ENCODE assay signal across 1 cellular context in the genomic region with DNA sequence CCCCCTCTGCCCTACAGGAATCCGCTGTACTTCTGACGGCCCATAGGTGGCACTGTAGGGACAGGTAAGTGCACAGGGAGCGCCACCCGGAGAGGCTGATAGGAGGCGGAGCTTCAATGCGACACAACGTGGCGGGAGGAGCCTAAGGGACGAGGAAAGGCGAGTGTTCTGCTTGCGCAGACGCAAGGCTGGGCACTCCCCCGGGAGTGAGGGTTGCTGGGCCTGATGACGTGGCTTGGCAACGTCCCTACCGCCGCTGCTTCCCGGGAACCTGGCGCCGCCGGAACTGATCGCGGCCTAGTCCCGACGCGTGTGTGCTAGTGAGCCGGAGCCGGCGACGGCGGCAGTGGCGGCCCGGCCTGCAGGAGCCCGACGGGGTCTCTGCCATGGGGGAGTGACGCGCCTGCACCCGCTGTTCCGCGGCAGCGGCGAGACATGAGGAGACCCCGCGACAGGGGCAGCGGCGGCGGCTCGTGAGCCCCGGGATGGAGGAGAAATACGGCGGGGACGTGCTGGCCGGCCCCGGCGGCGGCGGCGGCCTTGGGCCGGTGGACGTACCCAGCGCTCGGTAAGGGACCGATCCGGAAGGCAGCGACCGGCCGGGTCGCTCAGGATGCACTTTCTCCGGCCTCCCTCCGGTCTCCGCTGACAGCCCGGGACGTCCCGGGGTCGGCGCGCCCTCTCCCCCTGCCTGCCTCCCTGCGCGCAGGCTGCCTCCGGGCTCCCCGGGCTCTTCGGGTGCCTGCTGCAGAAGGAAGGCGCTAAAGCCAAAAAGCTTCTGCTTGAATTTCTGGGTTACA.
A peak's percentile ranks its signal among the peaks of the same experiment; 100 is the strongest.
TF ChIP-seq lines count a peak whose summit lies in the region.

TSS of gene SLC30A5 (plus strand) at position 244 of the 800 bp plus-strand sequence. CDS start at position 486, 242 bp downstream.

TF ChIP-seq in HepG2, 621 proteins besides CTCF, POLR2A, EP300 and RAD21 (continued from another document and continues in another):
- TF ChIP-seq, protein P1, sequence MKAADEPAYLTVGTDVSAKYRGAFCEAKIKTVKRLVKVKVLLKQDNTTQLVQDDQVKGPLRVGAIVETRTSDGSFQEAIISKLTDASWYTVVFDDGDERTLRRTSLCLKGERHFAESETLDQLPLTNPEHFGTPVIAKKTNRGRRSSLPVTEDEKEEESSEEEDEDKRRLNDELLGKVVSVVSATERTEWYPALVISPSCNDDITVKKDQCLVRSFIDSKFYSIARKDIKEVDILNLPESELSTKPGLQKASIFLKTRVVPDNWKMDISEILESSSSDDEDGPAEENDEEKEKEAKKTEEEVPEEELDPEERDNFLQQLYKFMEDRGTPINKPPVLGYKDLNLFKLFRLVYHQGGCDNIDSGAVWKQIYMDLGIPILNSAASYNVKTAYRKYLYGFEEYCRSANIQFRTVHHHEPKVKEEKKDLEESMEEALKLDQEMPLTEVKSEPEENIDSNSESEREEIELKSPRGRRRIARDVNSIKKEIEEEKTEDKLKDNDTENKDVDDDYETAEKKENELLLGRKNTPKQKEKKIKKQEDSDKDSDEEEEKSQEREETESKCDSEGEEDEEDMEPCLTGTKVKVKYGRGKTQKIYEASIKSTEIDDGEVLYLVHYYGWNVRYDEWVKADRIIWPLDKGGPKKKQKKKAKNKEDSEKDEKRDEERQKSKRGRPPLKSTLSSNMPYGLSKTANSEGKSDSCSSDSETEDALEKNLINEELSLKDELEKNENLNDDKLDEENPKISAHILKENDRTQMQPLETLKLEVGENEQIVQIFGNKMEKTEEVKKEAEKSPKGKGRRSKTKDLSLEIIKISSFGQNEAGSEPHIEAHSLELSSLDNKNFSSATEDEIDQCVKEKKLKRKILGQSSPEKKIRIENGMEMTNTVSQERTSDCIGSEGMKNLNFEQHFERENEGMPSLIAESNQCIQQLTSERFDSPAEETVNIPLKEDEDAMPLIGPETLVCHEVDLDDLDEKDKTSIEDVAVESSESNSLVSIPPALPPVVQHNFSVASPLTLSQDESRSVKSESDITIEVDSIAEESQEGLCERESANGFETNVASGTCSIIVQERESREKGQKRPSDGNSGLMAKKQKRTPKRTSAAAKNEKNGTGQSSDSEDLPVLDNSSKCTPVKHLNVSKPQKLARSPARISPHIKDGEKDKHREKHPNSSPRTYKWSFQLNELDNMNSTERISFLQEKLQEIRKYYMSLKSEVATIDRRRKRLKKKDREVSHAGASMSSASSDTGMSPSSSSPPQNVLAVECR (CRISPR knock-in tag; IDR thresholded peaks at IDR 0.05; ENCODE audit: borderline replicate concordance) = peak; percentile 98
- no peak for TF ChIP-seq ZBTB39 (CRISPR knock-in tag; IDR thresholded peaks at IDR 0.05)
- no peak for TF ChIP-seq ZFP36 (IDR thresholded peaks at IDR 0.05; ENCODE audit: borderline replicate concordance, low read depth, low read length, partially characterized antibody)
- TF ChIP-seq HIVEP1 (CRISPR knock-in tag; IDR thresholded peaks at IDR 0.05) = peak; percentile 86
- TF ChIP-seq FOXP1 (IDR thresholded peaks at IDR 0.05) = no peak
- TF ChIP-seq FOXP1 (CRISPR knock-in tag; IDR thresholded peaks at IDR 0.05) = no peak
- TF ChIP-seq E2F5 (CRISPR knock-in tag; conservative IDR thresholded peaks at IDR 0.05) = peak; percentile 59; the same call in 1 of the 2 replicates
- no peak for TF ChIP-seq ZNF468 (CRISPR knock-in tag; IDR thresholded peaks at IDR 0.05)
- peak; percentile 11; the same call in 1 of the 2 replicates for TF ChIP-seq TFAP4 (IDR thresholded peaks at IDR 0.05; ENCODE audit: borderline replicate concordance, low read depth)
- TF ChIP-seq ATF6 (CRISPR knock-in tag; conservative IDR thresholded peaks at IDR 0.05) = no peak
- peak; percentile 74; the same call in 1 of the 2 replicates for TF ChIP-seq NKX3-1 (CRISPR knock-in tag; IDR thresholded peaks at IDR 0.05)
- TF ChIP-seq, protein P2, sequence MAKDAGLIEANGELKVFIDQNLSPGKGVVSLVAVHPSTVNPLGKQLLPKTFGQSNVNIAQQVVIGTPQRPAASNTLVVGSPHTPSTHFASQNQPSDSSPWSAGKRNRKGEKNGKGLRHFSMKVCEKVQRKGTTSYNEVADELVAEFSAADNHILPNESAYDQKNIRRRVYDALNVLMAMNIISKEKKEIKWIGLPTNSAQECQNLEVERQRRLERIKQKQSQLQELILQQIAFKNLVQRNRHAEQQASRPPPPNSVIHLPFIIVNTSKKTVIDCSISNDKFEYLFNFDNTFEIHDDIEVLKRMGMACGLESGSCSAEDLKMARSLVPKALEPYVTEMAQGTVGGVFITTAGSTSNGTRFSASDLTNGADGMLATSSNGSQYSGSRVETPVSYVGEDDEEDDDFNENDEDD (CRISPR knock-in tag; IDR thresholded peaks at IDR 0.05; ENCODE audit: borderline replicate concordance) = peak; percentile 55; the same call in 1 of the 2 replicates
- TF ChIP-seq ZNF354B (CRISPR knock-in tag; IDR thresholded peaks at IDR 0.05) = 0 out of 2 replicates have a peak, but pooled peaks have one; percentile 76
- no peak for TF ChIP-seq ZNF775 (CRISPR knock-in tag; IDR thresholded peaks at IDR 0.05; ENCODE audit: borderline replicate concordance)
- peak; percentile 92; the same call in 1 of the 2 replicates for TF ChIP-seq SAFB2 (CRISPR knock-in tag; IDR thresholded peaks at IDR 0.05; ENCODE audit: borderline replicate concordance, low read depth)
- TF ChIP-seq CBX2 (IDR thresholded peaks at IDR 0.05; ENCODE audit: low read depth, low read length) = no peak
- no peak for TF ChIP-seq CBX2 (CRISPR knock-in tag; IDR thresholded peaks at IDR 0.05; ENCODE audit: low read depth)
- no peak for TF ChIP-seq ZNF570 (CRISPR knock-in tag; IDR thresholded peaks at IDR 0.05; ENCODE audit: borderline replicate concordance)
- peak; percentile 37; the same call in 1 of the 2 replicates for TF ChIP-seq SP5 (CRISPR knock-in tag; IDR thresholded peaks at IDR 0.05; ENCODE audit: borderline replicate concordance, low read depth)
- no peak; the same call in 1 of the 2 replicates for TF ChIP-seq DMTF1 (CRISPR knock-in tag; IDR thresholded peaks at IDR 0.05)
- no peak for TF ChIP-seq ZNF292 (CRISPR knock-in tag; IDR thresholded peaks at IDR 0.05; ENCODE audit: borderline replicate concordance, low read depth)
- peak; percentile 91 for TF ChIP-seq ATF7-NPFF (CRISPR knock-in tag; IDR thresholded peaks at IDR 0.05; ENCODE audit: low read depth)
- no peak for TF ChIP-seq MAFG (CRISPR knock-in tag; IDR thresholded peaks at IDR 0.05)
- peak; percentile 33; the same call in 1 of the 2 replicates for TF ChIP-seq TOPORS (CRISPR knock-in tag; IDR thresholded peaks at IDR 0.05)
- no peak for TF ChIP-seq ZNF24 (IDR thresholded peaks at IDR 0.05)
- TF ChIP-seq HNF4A (CRISPR knock-in tag; IDR thresholded peaks at IDR 0.05) = no peak
- 0 out of 2 replicates have a peak, but pooled peaks have one; percentile 29 for TF ChIP-seq ZNF33A (CRISPR knock-in tag; IDR thresholded peaks at IDR 0.05; ENCODE audit: borderline replicate concordance)
- peak; percentile 53; the same call in 1 of the 2 replicates for TF ChIP-seq RXRA (CRISPR knock-in tag; IDR thresholded peaks at IDR 0.05)
- no peak; the same call in 1 of the 2 replicates for TF ChIP-seq TOE1 (CRISPR knock-in tag; IDR thresholded peaks at IDR 0.05)
- TF ChIP-seq RBAK (CRISPR knock-in tag; IDR thresholded peaks at IDR 0.05) = no peak
- TF ChIP-seq PRDM10 (CRISPR knock-in tag; IDR thresholded peaks at IDR 0.05; ENCODE audit: low read depth) = no peak; the same call in 1 of the 2 replicates
- peak; percentile 82 for TF ChIP-seq HNRNPLL (IDR thresholded peaks at IDR 0.05; ENCODE audit: low read depth, low read length, poor library complexity, severe bottlenecking)
